In the genomic region with DNA sequence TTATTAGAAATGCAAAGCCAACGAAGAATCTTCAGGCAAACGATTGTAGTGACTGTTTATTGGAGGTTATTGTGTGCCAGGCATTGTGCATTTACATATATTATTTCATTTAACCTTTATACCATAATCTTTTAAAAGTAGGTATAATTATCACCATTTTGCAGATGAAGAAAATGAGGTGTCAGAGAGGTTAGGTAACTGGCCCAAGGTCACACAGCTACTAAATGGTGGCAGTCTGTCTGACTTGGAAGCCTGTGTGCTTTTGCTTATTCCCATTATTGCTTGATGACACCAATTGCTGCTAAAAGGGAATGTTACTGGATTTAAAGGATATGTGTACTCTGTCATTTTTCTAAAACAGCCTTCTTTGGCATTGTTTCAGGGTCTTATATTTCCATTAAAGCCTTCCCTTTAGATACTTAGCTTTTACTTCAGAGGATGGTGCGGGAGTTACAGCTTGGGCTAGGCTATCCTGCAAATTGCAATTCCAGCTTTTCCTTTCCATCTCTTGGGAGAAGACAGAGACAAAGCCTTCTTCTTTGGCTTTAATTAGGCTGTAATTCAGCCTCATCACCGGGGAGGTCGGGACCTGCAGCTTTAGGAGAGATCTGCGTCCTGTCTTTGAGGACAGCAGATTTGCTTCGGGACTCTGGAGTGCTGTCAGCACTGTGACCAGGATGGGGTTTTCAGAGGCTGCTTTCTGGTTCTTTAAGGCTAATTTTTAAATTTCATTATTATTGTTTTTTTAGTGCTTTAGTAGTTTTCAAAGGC, we compare ENCODE assay signal across 1 cellular context.
TF ChIP-seq lines count a peak whose summit lies in the region.

No MANE protein-coding gene starts in this region.

TF ChIP-seq in HCT116, 20 proteins besides CTCF, POLR2A, EP300 and RAD21 (continued from another document):
- TF ChIP-seq, protein P1, sequence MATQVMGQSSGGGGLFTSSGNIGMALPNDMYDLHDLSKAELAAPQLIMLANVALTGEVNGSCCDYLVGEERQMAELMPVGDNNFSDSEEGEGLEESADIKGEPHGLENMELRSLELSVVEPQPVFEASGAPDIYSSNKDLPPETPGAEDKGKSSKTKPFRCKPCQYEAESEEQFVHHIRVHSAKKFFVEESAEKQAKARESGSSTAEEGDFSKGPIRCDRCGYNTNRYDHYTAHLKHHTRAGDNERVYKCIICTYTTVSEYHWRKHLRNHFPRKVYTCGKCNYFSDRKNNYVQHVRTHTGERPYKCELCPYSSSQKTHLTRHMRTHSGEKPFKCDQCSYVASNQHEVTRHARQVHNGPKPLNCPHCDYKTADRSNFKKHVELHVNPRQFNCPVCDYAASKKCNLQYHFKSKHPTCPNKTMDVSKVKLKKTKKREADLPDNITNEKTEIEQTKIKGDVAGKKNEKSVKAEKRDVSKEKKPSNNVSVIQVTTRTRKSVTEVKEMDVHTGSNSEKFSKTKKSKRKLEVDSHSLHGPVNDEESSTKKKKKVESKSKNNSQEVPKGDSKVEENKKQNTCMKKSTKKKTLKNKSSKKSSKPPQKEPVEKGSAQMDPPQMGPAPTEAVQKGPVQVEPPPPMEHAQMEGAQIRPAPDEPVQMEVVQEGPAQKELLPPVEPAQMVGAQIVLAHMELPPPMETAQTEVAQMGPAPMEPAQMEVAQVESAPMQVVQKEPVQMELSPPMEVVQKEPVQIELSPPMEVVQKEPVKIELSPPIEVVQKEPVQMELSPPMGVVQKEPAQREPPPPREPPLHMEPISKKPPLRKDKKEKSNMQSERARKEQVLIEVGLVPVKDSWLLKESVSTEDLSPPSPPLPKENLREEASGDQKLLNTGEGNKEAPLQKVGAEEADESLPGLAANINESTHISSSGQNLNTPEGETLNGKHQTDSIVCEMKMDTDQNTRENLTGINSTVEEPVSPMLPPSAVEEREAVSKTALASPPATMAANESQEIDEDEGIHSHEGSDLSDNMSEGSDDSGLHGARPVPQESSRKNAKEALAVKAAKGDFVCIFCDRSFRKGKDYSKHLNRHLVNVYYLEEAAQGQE (IDR thresholded peaks at IDR 0.05; ENCODE audit: low read depth) = no peak
- TF ChIP-seq, protein P2, sequence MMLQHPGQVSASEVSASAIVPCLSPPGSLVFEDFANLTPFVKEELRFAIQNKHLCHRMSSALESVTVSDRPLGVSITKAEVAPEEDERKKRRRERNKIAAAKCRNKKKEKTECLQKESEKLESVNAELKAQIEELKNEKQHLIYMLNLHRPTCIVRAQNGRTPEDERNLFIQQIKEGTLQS (IDR thresholded peaks at IDR 0.05) = no peak
- TF ChIP-seq ELF1 (IDR thresholded peaks at IDR 0.05; ENCODE audit: borderline replicate concordance, low read depth) (no peak), JUND (IDR thresholded peaks at IDR 0.05) (no peak), YY1 (IDR thresholded peaks at IDR 0.05; ENCODE audit: extremely low read depth, insufficient replicate concordance, low read depth, low read length) (no peak), EZH2 (IDR thresholded peaks at IDR 0.05) (no peak), TCF7L2 (IDR thresholded peaks at IDR 0.05; ENCODE audit: borderline replicate concordance, extremely low read depth, insufficient read depth, insufficient read length) (no peak), FOSL1 (IDR thresholded peaks at IDR 0.05; ENCODE audit: low read depth) (no peak), SIN3A (IDR thresholded peaks at IDR 0.05; ENCODE audit: low read depth) (no peak), ZNF274 (IDR thresholded peaks at IDR 0.05; ENCODE audit: low read depth, low read length) (no peak)
- TF ChIP-seq, protein P3, sequence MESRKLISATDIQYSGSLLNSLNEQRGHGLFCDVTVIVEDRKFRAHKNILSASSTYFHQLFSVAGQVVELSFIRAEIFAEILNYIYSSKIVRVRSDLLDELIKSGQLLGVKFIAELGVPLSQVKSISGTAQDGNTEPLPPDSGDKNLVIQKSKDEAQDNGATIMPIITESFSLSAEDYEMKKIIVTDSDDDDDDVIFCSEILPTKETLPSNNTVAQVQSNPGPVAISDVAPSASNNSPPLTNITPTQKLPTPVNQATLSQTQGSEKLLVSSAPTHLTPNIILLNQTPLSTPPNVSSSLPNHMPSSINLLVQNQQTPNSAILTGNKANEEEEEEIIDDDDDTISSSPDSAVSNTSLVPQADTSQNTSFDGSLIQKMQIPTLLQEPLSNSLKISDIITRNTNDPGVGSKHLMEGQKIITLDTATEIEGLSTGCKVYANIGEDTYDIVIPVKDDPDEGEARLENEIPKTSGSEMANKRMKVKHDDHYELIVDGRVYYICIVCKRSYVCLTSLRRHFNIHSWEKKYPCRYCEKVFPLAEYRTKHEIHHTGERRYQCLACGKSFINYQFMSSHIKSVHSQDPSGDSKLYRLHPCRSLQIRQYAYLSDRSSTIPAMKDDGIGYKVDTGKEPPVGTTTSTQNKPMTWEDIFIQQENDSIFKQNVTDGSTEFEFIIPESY (IDR thresholded peaks at IDR 0.05; ENCODE audit: extremely low read depth, insufficient replicate concordance, low read length) = no peak
- TF ChIP-seq, protein P4, sequence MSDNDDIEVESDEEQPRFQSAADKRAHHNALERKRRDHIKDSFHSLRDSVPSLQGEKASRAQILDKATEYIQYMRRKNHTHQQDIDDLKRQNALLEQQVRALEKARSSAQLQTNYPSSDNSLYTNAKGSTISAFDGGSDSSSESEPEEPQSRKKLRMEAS (IDR thresholded peaks at IDR 0.05) = no peak
